Comparison of ENCODE assay signal across 17 cellular contexts in the genomic region with DNA sequence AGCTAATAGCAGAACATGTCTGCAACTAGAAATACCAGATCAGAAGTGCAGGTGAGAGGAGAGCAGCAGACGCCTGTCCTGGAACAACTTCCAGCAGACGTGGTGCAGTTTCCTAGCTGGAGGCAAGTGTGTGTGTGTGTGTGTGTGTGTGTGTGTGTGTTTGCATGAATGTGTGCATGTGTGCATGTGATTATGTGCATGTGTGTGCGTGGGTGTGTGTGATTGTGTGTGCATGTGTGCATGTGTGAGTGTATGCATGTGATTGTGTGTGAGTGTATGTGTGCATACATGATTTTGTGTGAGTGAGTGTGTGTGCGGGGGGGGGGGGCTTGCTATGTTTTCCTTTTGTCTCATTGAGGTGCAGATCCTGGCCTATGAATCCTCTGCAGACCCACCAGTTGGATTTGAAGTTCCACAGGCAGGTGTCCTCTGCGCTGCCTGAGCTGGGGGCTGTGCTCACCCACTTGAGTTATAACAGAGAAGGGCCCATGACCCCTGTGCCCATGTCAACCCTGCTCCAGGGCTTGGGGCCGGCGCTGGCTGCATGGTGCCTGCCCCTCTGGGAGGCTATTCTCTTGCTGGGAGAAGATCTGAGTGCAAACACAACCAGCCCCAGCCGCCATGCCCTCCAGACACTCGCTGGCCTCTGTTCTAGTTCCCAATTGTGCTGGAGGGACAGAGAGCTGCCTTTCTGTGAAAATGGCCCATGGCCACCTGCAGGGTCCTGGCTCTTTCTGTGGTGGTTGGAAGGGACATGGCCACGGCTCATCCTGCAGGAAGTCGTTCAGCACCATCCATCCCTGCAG.
DNase-seq lines count a peak whose midpoint lies in the region; ATAC-seq and TF ChIP-seq lines count a peak whose summit lies in the region.
"Had no signal": no experiment of that assay in that cellular context is flagged by ENCODE, and none has a peak within 500 bp of the region (broad histone marks: within the 10 kb centered on the region; RNA-seq: fewer than 3 reads in every experiment).

No MANE protein-coding gene starts in this region.

- H2AK5ac ChIP-seq in H9 (ENCODE audit: insufficient read length, low read length), result no peak overlapping the region

- no peak overlapping the region for H3K27ac Mint-ChIP-seq in H9
- H3K27ac Mint-ChIP-seq: CD14-positive monocyte had no signal

- intact Hi-C loops in prostate gland (cut with DNase I), result no loop called here

- H2BK5ac ChIP-seq in H9 (ENCODE audit: insufficient read length, low read length), result no peak overlapping the region

- no peak overlapping the region for H3K23ac ChIP-seq in H9 (ENCODE audit: insufficient read length, low read depth, low read length)

- H4K5ac ChIP-seq in H9 (ENCODE audit: insufficient read length, low read depth, low read length), result no peak overlapping the region

- H3K27me3 ChIP-seq in SK-N-SH (ENCODE audit: insufficient read depth), result peaks cover 4% of the 10 kb centered on the region; the same call in 1 of the 2 replicates
- no peaks in the 10 kb centered on the region for H3K27me3 ChIP-seq in H9 (ENCODE audit: insufficient read depth, low read length)
- H3K27me3 ChIP-seq in hepatocyte, result no peaks in the 10 kb centered on the region
- H3K27me3 ChIP-seq in prostate gland (replicated peaks; ENCODE audit: insufficient read depth), result peaks cover 3% of the 10 kb centered on the region

- H3K4ac ChIP-seq in H9 (ENCODE audit: low read depth, low read length), result no peak overlapping the region

- no peaks in the 10 kb centered on the region for H3K23me2 ChIP-seq in H9 (ENCODE audit: insufficient read length, low read depth, low read length, poor library complexity, severe bottlenecking)

- no peak for TF ChIP-seq RAD21 in SK-N-SH (IDR thresholded peaks at IDR 0.05; ENCODE audit: low read length)

- 10% methylated on average over 10 of the region's 11 CpGs for WGBS in SK-N-SH (ENCODE audit: low lambda C conversion rate)
- no CpG with 5 or more reads among the region's 11 CpGs for WGBS in H9 (ENCODE audit: extremely low coverage, insufficient read length, low lambda C conversion rate)
- 87% methylated on average over 11 of the region's 11 CpGs for WGBS in hepatocyte (ENCODE audit: low lambda C conversion rate, missing lambda C conversion rate)
- WGBS in prostate gland, result 83% methylated on average over 11 of the region's 11 CpGs

- H3K79me2 ChIP-seq in SK-N-SH (ENCODE audit: insufficient read depth), result no peaks in the 10 kb centered on the region
- no peaks in the 10 kb centered on the region for H3K79me2 ChIP-seq in H9 (ENCODE audit: insufficient read depth, low read length)
- no peaks in the 10 kb centered on the region for H3K79me2 ChIP-seq in hepatocyte

- no peaks in the 10 kb centered on the region for H3K36me3 Mint-ChIP-seq in H9 (ENCODE audit: insufficient read depth in 1 of 3, low read depth in 3 of 3)
- H3K36me3 Mint-ChIP-seq: CD14-positive monocyte had no signal

- no peak overlapping the region for H2AFZ ChIP-seq in SK-N-SH (ENCODE audit: low read depth)
- no peak overlapping the region for H2AFZ ChIP-seq in H9 (ENCODE audit: low read length)
- H2AFZ ChIP-seq in hepatocyte, result no peak overlapping the region

- H3K79me1 ChIP-seq in H9 (ENCODE audit: insufficient read depth, low read depth, low read length, poor library complexity, severe bottlenecking), result no peaks in the 10 kb centered on the region

- POLR2A ChIA-PET in SK-N-SH (lab: Yijun Ruan, JAX), result no interaction called here

- H3F3A ChIP-seq in SK-N-SH (replicated peaks; ENCODE audit: insufficient read depth), result no peaks in the 10 kb centered on the region

- H3K14ac ChIP-seq in H9 (ENCODE audit: insufficient read depth, low read length), result no peak overlapping the region

- no peak overlapping the region for H3K18ac ChIP-seq in H9 (ENCODE audit: insufficient read length, low read depth, low read length)

- no peaks in the 10 kb centered on the region for H3K4me1 Mint-ChIP-seq in H9
- H3K4me1 Mint-ChIP-seq: CD14-positive monocyte had no signal

- H4K8ac ChIP-seq in H9 (replicated peaks; ENCODE audit: insufficient read length, low read depth, low read length), result no peak overlapping the region

- no peak for TF ChIP-seq EP300 in SK-N-SH (IDR thresholded peaks at IDR 0.05; ENCODE audit: borderline replicate concordance in 1 of 2, low read depth in 1 of 2, low read length in 1 of 2)

- H3K9me3 ChIP-seq in SK-N-SH (no peaks in the 10 kb centered on the region), H9 (ENCODE audit: control insufficient read depth, low read depth, low read length) (no peaks in the 10 kb centered on the region), hepatocyte (ENCODE audit: low read depth) (no peaks in the 10 kb centered on the region), prostate gland (no peaks in the 10 kb centered on the region)
- H3K9me3 ChIP-seq: HAP-1 had no signal

- no peak overlapping the region for H4K91ac ChIP-seq in H9 (ENCODE audit: insufficient read length, low read depth, low read length)

- H3K4me2 ChIP-seq in SK-N-SH (no peak overlapping the region), H9 (ENCODE audit: insufficient read depth, insufficient read length, low read length) (no peak overlapping the region), hepatocyte (no peak overlapping the region)

- peaks cover 7% of the 10 kb centered on the region for H3K27me3 Mint-ChIP-seq in H9 (ENCODE audit: low read depth)

- H4K20me1 ChIP-seq in SK-N-SH (ENCODE audit: insufficient read depth) (no peaks in the 10 kb centered on the region), H9 (ENCODE audit: control insufficient read depth, insufficient read depth, insufficient read length) (no peaks in the 10 kb centered on the region), hepatocyte (ENCODE audit: insufficient read depth, poor library complexity, severe bottlenecking) (no peaks in the 10 kb centered on the region)

- ATAC-seq in SK-N-SH treated with all-trans-retinoic acid at 6 μM for 48 hours (no peak), GM21526 (IDR thresholded peaks at IDR 0.05; ENCODE audit: low FRiP score, unreplicated experiment) (no peak)
- ATAC-seq: Panc1 had no signal

- H3K9ac ChIP-seq in SK-N-SH (no peak overlapping the region), H9 (ENCODE audit: extremely low read depth, insufficient read length, low read length) (no peak overlapping the region)

- CTCF ChIA-PET in SK-N-SH (lab: Yijun Ruan, JAX), result no interaction called here

- DNase-seq in SK-N-SH (peak; percentile 8), H9 (peak; percentile 12), hepatocyte (ENCODE audit: low spot score) (peak; percentile 2), prostate gland (ENCODE audit: low spot score) (peak; percentile 2), middle frontal gyrus (ENCODE audit: extremely low spot score, low spot score) (no peak)
- no peak for DNase-seq in stimulated activated CD4-positive, alpha-beta T cell treated with anti-CD3 and anti-CD28 coated beads, Interleukin-15, amount 100 ng/mL, for 24 hours
- DNase-seq: DMS 273 treated with DMSO at 0.1 percent for 48 hours, DND-41, MM.1S, NCI-H1092 treated with DMSO at 0.1 percent for 48 hours, NCI-H2081 treated with DMSO at 0.1 percent for 48 hours had no signal

- no peak overlapping the region for H3K4me3 ChIP-seq in SK-N-SH (ENCODE audit: low read depth in 2 of 2, low read length in 1 of 2)
- H3K4me3 ChIP-seq in hepatocyte, result no peak overlapping the region
- H3K4me3 ChIP-seq in prostate gland, result no peak overlapping the region
- H3K4me3 ChIP-seq: HAP-1 had no signal

- no peak overlapping the region for H2BK12ac ChIP-seq in H9 (ENCODE audit: insufficient read length, low read depth, low read length)

- TF ChIP-seq CTCF in SK-N-SH (IDR thresholded peaks at IDR 0.05) (no peak), H9 (conservative IDR thresholded peaks at IDR 0.05) (no peak), hepatocyte (IDR thresholded peaks at IDR 0.05; ENCODE audit: poor library complexity) (no peak), prostate gland (IDR thresholded peaks at IDR 0.05) (no peak)

- H3K56ac ChIP-seq in H9 (ENCODE audit: insufficient read length, low read depth, low read length), result no peak overlapping the region

- no peak overlapping the region for H2BK120ac ChIP-seq in H9 (ENCODE audit: low read depth, low read length, poor library complexity, severe bottlenecking)

- H3K9me2 ChIP-seq in SK-N-SH, result no peaks in the 10 kb centered on the region
- no peaks in the 10 kb centered on the region for H3K9me2 ChIP-seq in hepatocyte (replicated peaks; ENCODE audit: insufficient read depth)

- no peak overlapping the region for H3K4me3 Mint-ChIP-seq in H9

- no peak for TF ChIP-seq POLR2A in prostate gland (IDR thresholded peaks at IDR 0.05)

- no peak overlapping the region for H2BK20ac ChIP-seq in H9 (ENCODE audit: low read depth, low read length, poor library complexity, severe bottlenecking)

- peak overlapping the region in 1 of 2 experiments; percentile 31; a peak in 1 of 4 replicates for H3K27ac ChIP-seq in SK-N-SH (ENCODE audit: low read depth in 2 of 2, low read length in 1 of 2)
- H3K27ac ChIP-seq in H9 (ENCODE audit: insufficient read length, low read depth, low read length), result no peak overlapping the region
- H3K27ac ChIP-seq in hepatocyte, result no peak overlapping the region
- H3K27ac ChIP-seq in prostate gland, result no peak overlapping the region
- H3K27ac ChIP-seq: 22Rv1 had no signal

- no peaks in the 10 kb centered on the region for H3K36me3 ChIP-seq in SK-N-SH (replicated peaks in 1 of 2; ENCODE audit: control insufficient read depth in 1 of 2, insufficient read depth in 2 of 2, low read length in 1 of 2)
- no peaks in the 10 kb centered on the region for H3K36me3 ChIP-seq in hepatocyte (replicated peaks; ENCODE audit: insufficient read depth, low read depth)
- H3K36me3 ChIP-seq in prostate gland, result no peaks in the 10 kb centered on the region
- H3K36me3 ChIP-seq: HAP-1 had no signal

- H3T11ph ChIP-seq in H9 (ENCODE audit: low read length), result no peak overlapping the region

- H3K9me3 Mint-ChIP-seq in H9, result peaks cover 13 to 20% of the 10 kb centered on the region in 2 experiments

- H3K4me1 ChIP-seq in SK-N-SH (ENCODE audit: control insufficient read depth in 1 of 2, insufficient read depth in 2 of 2, low read depth in 1 of 2, low read length in 1 of 2) (peaks cover 0 to 40% of the 10 kb centered on the region in 2 experiments; a peak in 1 of 4 replicates), H9 (ENCODE audit: insufficient read depth, low read length) (no peaks in the 10 kb centered on the region), hepatocyte (ENCODE audit: insufficient read depth) (no peaks in the 10 kb centered on the region), prostate gland (replicated peaks) (no peaks in the 10 kb centered on the region)
- H3K4me1 ChIP-seq: HAP-1 had no signal

- no peak overlapping the region for H2BK15ac ChIP-seq in H9 (ENCODE audit: low read depth, low read length)

Comparison
In these comparisons a context has a peak if more than half of its experiments do, and no peak if none do; other contexts are left out.
1. DNase-seq: peak in SK-N-SH (single experiment), H9 (single experiment), hepatocyte (single experiment) and prostate gland (single experiment); none in middle frontal gyrus (single experiment) and stimulated activated CD4-positive, alpha-beta T cell treated with anti-CD3 and anti-CD28 coated beads, Interleukin-15, amount 100 ng/mL, for 24 hours (single experiment).